ENCODE assay signal across 18 cellular contexts in the genomic region with DNA sequence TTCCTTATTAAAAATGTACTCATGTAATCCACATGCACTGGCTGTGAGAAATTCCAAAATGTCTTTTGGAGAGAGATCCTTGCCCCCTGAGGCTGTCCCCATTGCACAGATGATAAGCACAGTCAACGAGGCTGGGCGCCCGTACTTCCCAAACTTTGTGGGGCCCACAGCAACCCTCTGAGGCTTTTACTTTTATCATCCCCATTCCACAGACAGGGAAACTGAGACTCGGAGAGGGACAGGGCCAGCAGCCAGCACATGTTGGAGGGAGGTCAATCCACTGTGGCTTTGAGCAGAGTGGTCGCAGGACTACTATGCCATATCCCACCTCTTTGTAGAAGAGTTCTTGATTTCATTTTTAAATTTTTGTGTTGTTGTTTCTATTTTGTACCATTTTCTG.
DNase-seq lines count a peak whose midpoint lies in the region; ATAC-seq and TF ChIP-seq lines count a peak whose summit lies in the region.
"Had no signal": no experiment of that assay in that cellular context is flagged by ENCODE, and none has a peak within 500 bp of the region (broad histone marks: within the 10 kb centered on the region; RNA-seq: fewer than 3 reads in every experiment).

No MANE protein-coding gene starts in this region.

- BruUV-seq in PC-3 (replicated peaks; lab: Mats Ljungman, UMichigan), result no TSS peak

- intact Hi-C loops in PC-3 (cut with micrococcal nuclease) (loop anchor here (1.0 to 2.0 kb wide), 5 partner anchors 37 to 115 kb away; no protein-coding TSS in a partner anchor), transverse colon (cut with DNase I; ENCODE audit: low total_unique reads) (no loop called here)

- POLR2A ChIA-PET in PC-3 (lab: Charles Lee; ENCODE audit: unreplicated experiment), result no interaction called here

- TF ChIP-seq CTCF in PC-3 (conservative IDR thresholded peaks at IDR 0.05; ENCODE audit: low read depth, low read length), result no peak
- TF ChIP-seq CTCF in brain (conservative IDR thresholded peaks at IDR 0.05), result no peak
- no peak for TF ChIP-seq CTCF in transverse colon (IDR thresholded peaks at IDR 0.05)
- TF ChIP-seq CTCF in brain microvascular endothelial cell (IDR thresholded peaks at IDR 0.05; ENCODE audit: low read depth, low read length, missing control alignments), result no peak

- H3K9me3 ChIP-seq in PC-3 (ENCODE audit: low read length) (no peaks in the 10 kb centered on the region), muscle layer of colon (ENCODE audit: low read length) (no peaks in the 10 kb centered on the region), transverse colon (no peaks in the 10 kb centered on the region)
- H3K9me3 ChIP-seq: BE2C, Peyer's patch had no signal

- H3K27me3 Mint-ChIP-seq in brain, result peaks cover 7% of the 10 kb centered on the region
- H3K27me3 Mint-ChIP-seq: central memory CD8-positive, alpha-beta T cell had no signal

- no peaks in the 10 kb centered on the region for H4K20me1 ChIP-seq in PC-3 (ENCODE audit: low read length)

- H3K4me1 ChIP-seq in PC-3 (ENCODE audit: insufficient read depth, low read length), result peaks cover 69% of the 10 kb centered on the region
- peaks cover 78% of the 10 kb centered on the region for H3K4me1 ChIP-seq in muscle layer of colon (ENCODE audit: insufficient read depth, low read length)
- H3K4me1 ChIP-seq in transverse colon, result peaks cover 11 to 65% (median 23%) of the 10 kb centered on the region in 4 donors

- peak overlapping the region; percentile 8 to 91 (median 87) for H3K27ac Mint-ChIP-seq in brain

- no peak for DNase-seq in PC-3
- no peak for DNase-seq in transverse colon
- no peak for DNase-seq in NCI-H2196 (lab: John Stamatoyannopoulos, UW; ENCODE audit: unreplicated experiment)
- no peak for DNase-seq in kidney tubule cell (ENCODE audit: low spot score)
- DNase-seq in brain microvascular endothelial cell, result no peak
- DNase-seq: activated CD4-positive, alpha-beta T cell treated with anti-CD3 and anti-CD28 coated beads for 4 hours; BE2C; Kasumi-1; NCI-H1105 treated with DMSO at 0.1 percent for 48 hours; NCI-H2171; NCI-H774; Peyer's patch; stimulated activated CD4-positive, alpha-beta T cell treated with anti-CD3 and anti-CD28 coated beads, Interleukin-1b, Interleukin-23, amount 100 ng/mL, for 48 hours had no signal

- TF ChIP-seq EP300 in transverse colon (IDR thresholded peaks at IDR 0.05; ENCODE audit: low read depth), result no peak

- no peak overlapping the region for H2AFZ ChIP-seq in PC-3 (ENCODE audit: low read length)

- H3K4me3 ChIP-seq in PC-3 (ENCODE audit: low read length) (no peak overlapping the region), muscle layer of colon (ENCODE audit: low read depth in 1 of 2, low read length in 2 of 2) (no peak overlapping the region), transverse colon (no peak overlapping the region), brain microvascular endothelial cell (ENCODE audit: low read depth, low read length) (no peak overlapping the region)
- H3K4me3 ChIP-seq: Peyer's patch had no signal

- no peaks in the 10 kb centered on the region for H3K79me2 ChIP-seq in PC-3 (ENCODE audit: low read length)

- H3K36me3 Mint-ChIP-seq in brain, result no peaks in the 10 kb centered on the region

- no peaks in the 10 kb centered on the region for H3K27me3 ChIP-seq in PC-3 (ENCODE audit: low read length)
- H3K27me3 ChIP-seq in muscle layer of colon (ENCODE audit: control insufficient read depth in 1 of 2, insufficient read depth in 2 of 2, low read length in 2 of 2), result no peaks in the 10 kb centered on the region
- H3K27me3 ChIP-seq in transverse colon, result no peaks in the 10 kb centered on the region
- no peaks in the 10 kb centered on the region for H3K27me3 ChIP-seq in brain microvascular endothelial cell (replicated peaks)
- H3K27me3 ChIP-seq: BE2C, Peyer's patch had no signal

- H3F3A ChIP-seq in PC-3 (ENCODE audit: low read length, unreplicated experiment), result no peaks in the 10 kb centered on the region

- no peak for TF ChIP-seq POLR2A in transverse colon (IDR thresholded peaks at IDR 0.05)

- no peaks in the 10 kb centered on the region for H3K9me2 ChIP-seq in PC-3 (replicated peaks; ENCODE audit: low read length)

- no peaks in the 10 kb centered on the region for H3K36me3 ChIP-seq in PC-3 (ENCODE audit: low read depth, low read length)
- no peaks in the 10 kb centered on the region for H3K36me3 ChIP-seq in muscle layer of colon (ENCODE audit: insufficient read depth, low read length)
- H3K36me3 ChIP-seq in transverse colon, result no peaks in the 10 kb centered on the region
- H3K36me3 ChIP-seq in brain microvascular endothelial cell (replicated peaks), result no peaks in the 10 kb centered on the region
- H3K36me3 ChIP-seq: BE2C, Peyer's patch had no signal

- H3K27ac ChIP-seq in PC-3 (ENCODE audit: low read length) (peak overlapping the region; percentile 94), muscle layer of colon (ENCODE audit: low read depth, low read length) (peak overlapping the region; percentile 36), transverse colon (peak overlapping the region; percentile 75 to 86 (median 80)), brain microvascular endothelial cell (no peak overlapping the region)

- WGBS in transverse colon (ENCODE audit: low coverage in 1 of 2), 2 donors, result 77 to 100% methylated on average over 1 to 5 of the region's 5 CpGs

- CTCF ChIA-PET in PC-3 (lab: Charles Lee), result no interaction called here

- H3K9ac ChIP-seq in PC-3 (ENCODE audit: low read length), result peak overlapping the region; percentile 77
- no peak overlapping the region for H3K9ac ChIP-seq in muscle layer of colon (ENCODE audit: low read length)

- peaks cover 81% of the 10 kb centered on the region for H3K4me1 Mint-ChIP-seq in brain

- peaks cover 3 to 18% (median 4%) of the 10 kb centered on the region in 5 experiments for H3K9me3 Mint-ChIP-seq in brain
- H3K9me3 Mint-ChIP-seq: central memory CD8-positive, alpha-beta T cell had no signal

- peak overlapping the region; percentile 76 for H3K4me2 ChIP-seq in PC-3 (ENCODE audit: low read length)

- no peak for ATAC-seq in PC-3
- ATAC-seq in HG03039 (IDR thresholded peaks at IDR 0.05; ENCODE audit: unreplicated experiment), result no peak
- ATAC-seq: sciatic nerve had no signal

- in situ Hi-C loops in transverse colon (cut with MboI; ENCODE audit: low pct_ligation_motif_present in 1 of 4, low pct_unique_long_range_greater_than_20kb in 1 of 4, low sequenced_read_pairs in 3 of 4) (no loop called here), brain microvascular endothelial cell (cut with HindIII; ENCODE audit: low pct_ligation_motif_present, low sequenced_read_pairs) (no loop called here)

- H3K4me3 Mint-ChIP-seq in brain, result no peak overlapping the region
- H3K4me3 Mint-ChIP-seq: central memory CD8-positive, alpha-beta T cell had no signal
